ENCODE assay signal across 22 cellular contexts in genomic region chr5:116144103-116144502, GRCh38. TPM values are rescaled to one million over a fixed set of nuclear protein-coding genes. Genes with fewer than 3 reads are reported as not detected.
A peak's percentile ranks its signal among the peaks of the same experiment; 100 is the strongest.
DNase-seq lines count a peak whose midpoint lies in the region; ATAC-seq and TF ChIP-seq lines count a peak whose summit lies in the region.
"Had no signal": no experiment of that assay in that cellular context is flagged by ENCODE, and none has a peak within 500 bp of the region (broad histone marks: within the 10 kb centered on the region; RNA-seq: fewer than 3 reads in every experiment).

No MANE protein-coding gene starts in this region.

- no peaks in the 10 kb centered on the region for H3K4me1 Mint-ChIP-seq in MCF 10A (ENCODE audit: insufficient read depth, unreplicated experiment)
- H3K4me1 Mint-ChIP-seq: nephron progenitor cell; stimulated activated effector memory CD8-positive, alpha-beta T cell treated with anti-CD3 and anti-CD28 coated beads, Interleukin-12 subunit alpha, Interleukin-12 subunit beta, amount 100 ng/mL, for 72 hours had no signal

- H3K27me3 Mint-ChIP-seq in MCF 10A (ENCODE audit: insufficient read depth, unreplicated experiment), result no peaks in the 10 kb centered on the region
- H3K27me3 Mint-ChIP-seq: CD4-positive, alpha-beta T cell had no signal

- no peak overlapping the region for H3K27ac Mint-ChIP-seq in MCF 10A (ENCODE audit: low read depth, unreplicated experiment)
- H3K27ac Mint-ChIP-seq: CD4-positive, alpha-beta T cell; immature natural killer cell; nephron progenitor cell; stimulated activated effector memory CD8-positive, alpha-beta T cell treated with anti-CD3 and anti-CD28 coated beads, Interleukin-12 subunit alpha, Interleukin-12 subunit beta, amount 100 ng/mL, for 72 hours had no signal

- no peaks in the 10 kb centered on the region for H3K9me3 Mint-ChIP-seq in MCF 10A (ENCODE audit: unreplicated experiment)
- H3K9me3 Mint-ChIP-seq: immature natural killer cell; stimulated activated effector memory CD8-positive, alpha-beta T cell treated with anti-CD3 and anti-CD28 coated beads, Interleukin-12 subunit alpha, Interleukin-12 subunit beta, amount 100 ng/mL, for 72 hours had no signal

- TF ChIP-seq CTCF in brain microvascular endothelial cell (IDR thresholded peaks at IDR 0.05; ENCODE audit: low read depth, low read length, missing control alignments) (no peak), foreskin keratinocyte (conservative IDR thresholded peaks at IDR 0.05) (no peak), MCF 10A (IDR thresholded peaks at IDR 0.05; ENCODE audit: unreplicated experiment) (no peak)

- POLR2A ChIA-PET in MCF 10A (lab: Yijun Ruan, JAX), result no interaction called here

- H3K27ac ChIP-seq in brain microvascular endothelial cell (no peak overlapping the region), foreskin keratinocyte (no peak overlapping the region)
- H3K27ac ChIP-seq: RWPE1, testis, vagina had no signal

- intact Hi-C loops in MCF 10A (cut with micrococcal nuclease), result no loop called here

- DNase-seq in AG08396 (ENCODE audit: low spot score), result peak; percentile 16
- DNase-seq in LHCN-M2 (ENCODE audit: low read depth), result peak; percentile 51
- DNase-seq in brain microvascular endothelial cell, result peak; percentile 12
- peak in 1 of 2 donors; percentile 32 for DNase-seq in foreskin keratinocyte
- DNase-seq in MCF 10A (ENCODE audit: unreplicated experiment), result no peak
- DNase-seq: activated CD4-positive, alpha-beta T cell treated with anti-CD3 and anti-CD28 coated beads for 1 hour; CD4-positive, alpha-beta T cell; GOT3; immature natural killer cell; left ventricle myocardium superior; NCI-H1105; NCI-H2081 treated with DMSO at 0.1 percent for 48 hours; nephron progenitor cell; posterior cingulate gyrus; testis had no signal

- in situ Hi-C loops in brain microvascular endothelial cell (cut with HindIII; ENCODE audit: low pct_ligation_motif_present, low sequenced_read_pairs), result no loop called here

- no peaks in the 10 kb centered on the region for H3K27me3 ChIP-seq in brain microvascular endothelial cell (replicated peaks)
- H3K27me3 ChIP-seq in foreskin keratinocyte, result no peaks in the 10 kb centered on the region
- H3K27me3 ChIP-seq: testis, vagina had no signal

- CTCF ChIA-PET in MCF 10A (lab: Yijun Ruan, JAX), result interaction anchor here (0.6 kb wide), 1 partner anchor 138 kb away, joined by 4 read pairs; no protein-coding TSS in a partner anchor

- H3K36me3 Mint-ChIP-seq in MCF 10A (ENCODE audit: insufficient read depth, unreplicated experiment), result no peaks in the 10 kb centered on the region
- H3K36me3 Mint-ChIP-seq: stimulated activated effector memory CD8-positive, alpha-beta T cell treated with anti-CD3 and anti-CD28 coated beads, Interleukin-12 subunit alpha, Interleukin-12 subunit beta, amount 100 ng/mL, for 72 hours had no signal

- H3K4me3 Mint-ChIP-seq in MCF 10A (ENCODE audit: unreplicated experiment), result no peak overlapping the region
- H3K4me3 Mint-ChIP-seq: CD4-positive, alpha-beta T cell; immature natural killer cell; nephron progenitor cell; stimulated activated effector memory CD8-positive, alpha-beta T cell treated with anti-CD3 and anti-CD28 coated beads, Interleukin-12 subunit alpha, Interleukin-12 subunit beta, amount 100 ng/mL, for 72 hours had no signal

- H3K4me3 ChIP-seq in brain microvascular endothelial cell (ENCODE audit: low read depth, low read length), result no peak overlapping the region
- H3K4me3 ChIP-seq: GM12878, testis, vagina had no signal

- H3K4me1 ChIP-seq in foreskin keratinocyte, result peaks cover 7% of the 10 kb centered on the region
- H3K4me1 ChIP-seq: testis, vagina had no signal

- peak; percentile 61 for ATAC-seq in foreskin keratinocyte
- ATAC-seq in HG02884 (IDR thresholded peaks at IDR 0.05; ENCODE audit: unreplicated experiment), result no peak
- ATAC-seq in GM19395 (IDR thresholded peaks at IDR 0.05; ENCODE audit: unreplicated experiment), result no peak
- no peak for ATAC-seq in HG03045 (IDR thresholded peaks at IDR 0.05; ENCODE audit: unreplicated experiment)
- ATAC-seq: GM12878; left ventricle myocardium superior; stimulated activated effector memory CD8-positive, alpha-beta T cell treated with anti-CD3 and anti-CD28 coated beads, Interleukin-12 subunit alpha, Interleukin-12 subunit beta, amount 100 ng/mL, for 72 hours had no signal

- BruUV-seq in MCF 10A (replicated peaks; lab: Mats Ljungman, UMichigan), result no TSS peak

- no peaks in the 10 kb centered on the region for H3K36me3 ChIP-seq in brain microvascular endothelial cell (replicated peaks)
- H3K36me3 ChIP-seq: vagina had no signal

RNA-seq across cellular contexts. Expression of gene COMMD10, which starts 59.3 kb away (rescaled TPM):
- total RNA-seq in LHCN-M2 (2014; rRNA removed), result 33.3 and 37.7 TPM in 2 replicates
- polyA plus RNA-seq in LHCN-M2 (2012), result 21.3 TPM
- 20.3 and 21.6 TPM in 2 replicates for total RNA-seq in foreskin keratinocyte
- 16.5 and 19.0 TPM in 2 replicates for polyA plus RNA-seq in foreskin keratinocyte
- 18.6 and 23.2 TPM in 2 replicates for total RNA-seq in MCF 10A (2022)
